ENCODE assay signal across 29 cellular contexts in genomic region chr5:37873988-37874387, GRCh38. TPM values are rescaled to one million over a fixed set of nuclear protein-coding genes. Genes with fewer than 3 reads are reported as not detected.
"Had no signal": no experiment of that assay in that cellular context is flagged by ENCODE, and none has a peak within 500 bp of the region (broad histone marks: within the 10 kb centered on the region; RNA-seq: fewer than 3 reads in every experiment).

No MANE protein-coding gene starts in this region.

- H3K4me1 Mint-ChIP-seq: activated naive CD8-positive, alpha-beta T cell treated with anti-CD3 and anti-CD28 coated beads for 36 hours; activated T-helper 17 cell treated with anti-CD3 and anti-CD28 coated beads, Interleukin-2, amount 50 U/mL, for 72 hours; central memory CD8-positive, alpha-beta T cell had no signal

- H3K4me3 Mint-ChIP-seq: activated CD4-positive, alpha-beta memory T cell treated with anti-CD3 and anti-CD28 coated beads for 36 hours; activated naive CD8-positive, alpha-beta T cell treated with anti-CD3 and anti-CD28 coated beads for 36 hours; activated T-helper 17 cell treated with anti-CD3 and anti-CD28 coated beads, Interleukin-2, amount 50 U/mL, for 72 hours; central memory CD8-positive, alpha-beta T cell; T-helper 1 cell treated with Interleukin-12 subunit alpha and Interleukin-12 subunit beta and Interleukin-4 antibody, amounts not matched to agents 30 μg/mL and 1 μg/mL, for 36 hours; T-helper 2 cell treated with Interferon-gamma antibody and Interleukin-4, amounts not matched to agents 5 μg/mL and 100 μg/mL, for 36 hours had no signal

- H3K4me3 ChIP-seq: coronary artery, SJCRH30, SK-N-MC had no signal

- H3K9me3 Mint-ChIP-seq: activated CD4-positive, alpha-beta memory T cell treated with anti-CD3 and anti-CD28 coated beads for 36 hours; activated naive CD8-positive, alpha-beta T cell treated with anti-CD3 and anti-CD28 coated beads for 36 hours; activated T-helper 17 cell treated with anti-CD3 and anti-CD28 coated beads, Interleukin-2, amount 50 U/mL, for 72 hours; central memory CD8-positive, alpha-beta T cell; T-helper 1 cell treated with Interleukin-12 subunit alpha and Interleukin-12 subunit beta and Interleukin-4 antibody, amounts not matched to agents 30 μg/mL and 1 μg/mL, for 36 hours; T-helper 2 cell treated with Interferon-gamma antibody and Interleukin-4, amounts not matched to agents 5 μg/mL and 100 μg/mL, for 36 hours had no signal

- H3K27ac Mint-ChIP-seq: activated CD4-positive, alpha-beta memory T cell treated with anti-CD3 and anti-CD28 coated beads for 36 hours; activated naive CD8-positive, alpha-beta T cell treated with anti-CD3 and anti-CD28 coated beads for 36 hours; activated T-helper 17 cell treated with anti-CD3 and anti-CD28 coated beads, Interleukin-2, amount 50 U/mL, for 72 hours; T-helper 1 cell treated with Interleukin-12 subunit alpha and Interleukin-12 subunit beta and Interleukin-4 antibody, amounts not matched to agents 30 μg/mL and 1 μg/mL, for 36 hours; T-helper 2 cell treated with Interferon-gamma antibody and Interleukin-4, amounts not matched to agents 5 μg/mL and 100 μg/mL, for 36 hours had no signal

- ATAC-seq: activated T-helper 17 cell treated with anti-CD3 and anti-CD28 coated beads, Interleukin-2, amount 50 U/mL, for 72 hours had no signal

- DNase-seq: activated CD4-positive, alpha-beta memory T cell treated with anti-CD3 and anti-CD28 coated beads for 36 hours; activated CD4-positive, alpha-beta T cell treated with anti-CD3 and anti-CD28 coated beads, Interleukin-2, amount 50 U/mL, for 1 hour; activated CD8-positive, alpha-beta memory T cell treated with anti-CD3 and anti-CD28 coated beads, Interleukin-2, amount 50 U/mL, for 48 hours; activated effector memory CD4-positive, alpha-beta T cell treated with anti-CD3 and anti-CD28 coated beads, Interleukin-2, amount 50 U/mL, for 16 hours; activated naive CD4-positive, alpha-beta T cell; activated naive CD4-positive, alpha-beta T cell treated with anti-CD3 and anti-CD28 coated beads, Interleukin-2, amount 50 U/mL, for 16 hours; activated naive CD8-positive, alpha-beta T cell treated with anti-CD3 and anti-CD28 coated beads for 36 hours; activated T-cell treated with anti-CD3 and anti-CD28 coated beads, Interleukin-2, amount 50 U/mL, for 48 hours; amniotic stem cell; aorta; brain microvascular endothelial cell; MM.1S; MV-4-11; NCI-H1092; NCI-H1436 treated with DMSO at 0.1 percent for 48 hours; NCI-H1694 treated with DMSO at 0.1 percent for 48 hours; NCI-H2029; NCI-H345; NCI-H524 treated with DMSO at 0.1 percent for 48 hours; OCI-M1; SHP77; SJCRH30 had no signal

- H3K27me3 Mint-ChIP-seq: activated CD4-positive, alpha-beta memory T cell treated with anti-CD3 and anti-CD28 coated beads for 36 hours; activated naive CD8-positive, alpha-beta T cell treated with anti-CD3 and anti-CD28 coated beads for 36 hours; activated T-helper 17 cell treated with anti-CD3 and anti-CD28 coated beads, Interleukin-2, amount 50 U/mL, for 72 hours had no signal

- H3K36me3 Mint-ChIP-seq: activated CD4-positive, alpha-beta memory T cell treated with anti-CD3 and anti-CD28 coated beads for 36 hours; activated naive CD8-positive, alpha-beta T cell treated with anti-CD3 and anti-CD28 coated beads for 36 hours had no signal

RNA-seq across cellular contexts. Expression of gene GDNF, which starts 34.1 kb away (rescaled TPM):
- total RNA-seq: activated CD4-positive, alpha-beta memory T cell treated with anti-CD3 and anti-CD28 coated beads for 36 hours; activated naive CD8-positive, alpha-beta T cell treated with anti-CD3 and anti-CD28 coated beads for 36 hours; activated T-helper 17 cell treated with anti-CD3 and anti-CD28 coated beads, Interleukin-2, amount 50 U/mL, for 72 hours; NCI-H460 had no signal
